Comparison of ENCODE assay signal across 19 cellular contexts in genomic region chr22:48753381-48753730, GRCh38.
DNase-seq lines count a peak whose midpoint lies in the region; ATAC-seq, FAIRE-seq and TF ChIP-seq lines count a peak whose summit lies in the region.
"Had no signal": no experiment of that assay in that cellular context is flagged by ENCODE, and none has a peak within 500 bp of the region (broad histone marks: within the 10 kb centered on the region; RNA-seq: fewer than 3 reads in every experiment).

No MANE protein-coding gene starts in this region.

- WGBS in HepG2 (ENCODE audit: low lambda C conversion rate), result 81% methylated on average over 3 of the region's 10 CpGs
- WGBS in right lobe of liver (ENCODE audit: insufficient coverage, low coverage, low lambda C conversion rate, missing lambda C conversion rate), result 71% methylated on average over 5 of the region's 10 CpGs
- WGBS in lung, 2 donors, result 92 to 94% methylated on average over 10 of the region's 10 CpGs
- 82 to 94% (median 89%) methylated on average over 10 of the region's 10 CpGs for WGBS in stomach, 5 donors

- TF ChIP-seq EP300 in HepG2 (IDR thresholded peaks at IDR 0.05; ENCODE audit: low read depth in 2 of 2, low read length in 2 of 2) (no peak), HepG2 (CRISPR knock-in tag; IDR thresholded peaks at IDR 0.05; ENCODE audit: borderline replicate concordance) (no peak), stomach (IDR thresholded peaks at IDR 0.05) (no peak)

- H3K9me3 Mint-ChIP-seq in T-helper 2 cell treated with Interferon-gamma antibody and Interleukin-4, amounts not matched to agents 5 μg/mL and 100 μg/mL, for 36 hours, result no peaks in the 10 kb centered on the region

- H3K27ac ChIP-seq in HepG2 (ENCODE audit: extremely low read length, insufficient read depth, low read length), result no peak overlapping the region
- no peak overlapping the region for H3K27ac ChIP-seq in right lobe of liver
- H3K27ac ChIP-seq in lung (ENCODE audit: low read depth in 1 of 2, low read length in 1 of 2), result no peak overlapping the region
- no peak overlapping the region for H3K27ac ChIP-seq in stomach
- H3K27ac ChIP-seq in SJCRH30, result no peak overlapping the region
- H3K27ac ChIP-seq: 22Rv1, C4-2B, Peyer's patch had no signal

- H3K27me3 Mint-ChIP-seq in T-helper 2 cell treated with Interferon-gamma antibody and Interleukin-4, amounts not matched to agents 5 μg/mL and 100 μg/mL, for 36 hours (ENCODE audit: low read depth), result no peaks in the 10 kb centered on the region

- in situ Hi-C loops in HepG2 (cut with HindIII; ENCODE audit: extremely low pct_ligation_motif_present, low pct_unique_long_range_greater_than_20kb), result no loop called here

- CTCF ChIA-PET in HepG2 (lab: Yijun Ruan, JAX; ENCODE audit: low intra/inter-chr PET ratio, low total read pairs), result no interaction called here

- no peak overlapping the region for H3K4me3 Mint-ChIP-seq in T-helper 2 cell treated with Interferon-gamma antibody and Interleukin-4, amounts not matched to agents 5 μg/mL and 100 μg/mL, for 36 hours

- peak; percentile 2 for DNase-seq in T-helper 2 cell treated with Interferon-gamma antibody and Interleukin-4, amounts not matched to agents 5 μg/mL and 100 μg/mL, for 36 hours (ENCODE audit: low spot score)
- DNase-seq in T-helper 2 cell (no peak), HepG2 (ENCODE audit: low spot score) (no peak), right lobe of liver (no peak), lung (ENCODE audit: low spot score) (peak; percentile 20), stomach (peak; percentile 5), SJCRH30 (no peak)
- DNase-seq: AML-193, KG1, NCI-H1436, NCI-H1930, NCI-H69 had no signal

- no peaks in the 10 kb centered on the region for H3K36me3 Mint-ChIP-seq in T-helper 2 cell treated with Interferon-gamma antibody and Interleukin-4, amounts not matched to agents 5 μg/mL and 100 μg/mL, for 36 hours (ENCODE audit: low read depth)

- no peak overlapping the region for H3K4me3 ChIP-seq in HepG2 (replicated peaks in 1 of 3; ENCODE audit: insufficient read depth in 1 of 3, low read depth in 2 of 3, low read length in 3 of 3)
- H3K4me3 ChIP-seq in right lobe of liver, result no peak overlapping the region
- no peak overlapping the region for H3K4me3 ChIP-seq in lung
- no peak overlapping the region for H3K4me3 ChIP-seq in stomach
- H3K4me3 ChIP-seq in SJCRH30, result no peak overlapping the region
- H3K4me3 ChIP-seq: Peyer's patch had no signal

- H3K9me3 ChIP-seq in HepG2 (ENCODE audit: low read length), result no peaks in the 10 kb centered on the region
- H3K9me3 ChIP-seq in right lobe of liver, result no peaks in the 10 kb centered on the region
- H3K9me3 ChIP-seq in lung (ENCODE audit: control insufficient read depth in 2 of 2, insufficient read depth in 1 of 2, low read length in 1 of 2), result no peaks in the 10 kb centered on the region
- H3K9me3 ChIP-seq in stomach, result no peaks in the 10 kb centered on the region
- H3K9me3 ChIP-seq in SJCRH30 (replicated peaks), result no peaks in the 10 kb centered on the region
- H3K9me3 ChIP-seq: Peyer's patch had no signal

- POLR2A ChIA-PET in HepG2 (lab: Yijun Ruan, JAX), result no interaction called here

- TF ChIP-seq CTCF in HepG2 (CRISPR knock-in tag; IDR thresholded peaks at IDR 0.05) (no peak), right lobe of liver (IDR thresholded peaks at IDR 0.05) (no peak), lung (IDR thresholded peaks at IDR 0.05; ENCODE audit: control extremely low read depth, extremely low read depth) (no peak), stomach (IDR thresholded peaks at IDR 0.05) (no peak)

- no peak for FAIRE-seq in HepG2 (lab: Jason Lieb, UNC)
- FAIRE-seq: D721Med, GM12891, H1 had no signal

- H3K36me3 ChIP-seq in HepG2 (replicated peaks in 1 of 2; ENCODE audit: control insufficient read depth in 1 of 2, insufficient read depth in 2 of 2, low read length in 2 of 2) (peaks cover 0 to 3% of the 10 kb centered on the region in 2 experiments; a peak in 2 of 5 replicates), right lobe of liver (no peaks in the 10 kb centered on the region), lung (ENCODE audit: control insufficient read depth in 2 of 2, insufficient read depth in 2 of 2, low read length in 2 of 2) (no peaks in the 10 kb centered on the region), stomach (no peaks in the 10 kb centered on the region), SJCRH30 (no peaks in the 10 kb centered on the region)
- H3K36me3 ChIP-seq: Peyer's patch had no signal

- TF ChIP-seq POLR2A in HepG2 (IDR thresholded peaks at IDR 0.05; ENCODE audit: insufficient read depth in 1 of 2, low read depth in 2 of 2, low read length in 2 of 2) (no peak), right lobe of liver (IDR thresholded peaks at IDR 0.05) (no peak), stomach (IDR thresholded peaks at IDR 0.05) (no peak)

- H3K27ac Mint-ChIP-seq in T-helper 2 cell treated with Interferon-gamma antibody and Interleukin-4, amounts not matched to agents 5 μg/mL and 100 μg/mL, for 36 hours, result no peak overlapping the region

- no TSS peak for BruUV-seq in HepG2 (replicated peaks; lab: Mats Ljungman, UMichigan)

- no peak for TF ChIP-seq RAD21 in HepG2 (CRISPR knock-in tag; IDR thresholded peaks at IDR 0.05)

- ATAC-seq in HepG2 (no peak; the same call in 2 of the 3 replicates), right lobe of liver (no peak), lung (ENCODE audit: insufficient read depth, low FRiP score) (no peak), HG03354 (IDR thresholded peaks at IDR 0.05; ENCODE audit: poor library complexity, severe bottlenecking, unreplicated experiment) (no peak)

- H3K4me2 ChIP-seq in HepG2 (ENCODE audit: low read depth, low read length), result no peak overlapping the region

- no peaks in the 10 kb centered on the region for H3K27me3 ChIP-seq in HepG2 (ENCODE audit: control insufficient read depth in 1 of 2, insufficient read depth in 2 of 2, low read length in 2 of 2)
- no peaks in the 10 kb centered on the region for H3K27me3 ChIP-seq in right lobe of liver
- H3K27me3 ChIP-seq in lung (ENCODE audit: control insufficient read depth, insufficient read depth), result no peaks in the 10 kb centered on the region
- peaks cover 0 to 23% (median 0%) of the 10 kb centered on the region in 3 donors for H3K27me3 ChIP-seq in stomach
- peaks cover 8% of the 10 kb centered on the region for H3K27me3 ChIP-seq in SJCRH30
- H3K27me3 ChIP-seq: Peyer's patch had no signal

- peaks cover 19% of the 10 kb centered on the region; the same call in 1 of the 2 replicates for H4K20me1 ChIP-seq in HepG2 (ENCODE audit: insufficient read depth, low read length)

- H3K9ac ChIP-seq in HepG2 (ENCODE audit: insufficient read depth, low read depth, low read length), result no peak overlapping the region

- no peak overlapping the region for H2AFZ ChIP-seq in HepG2 (ENCODE audit: low read length)

- H3K4me1 Mint-ChIP-seq in T-helper 2 cell treated with Interferon-gamma antibody and Interleukin-4, amounts not matched to agents 5 μg/mL and 100 μg/mL, for 36 hours (ENCODE audit: low read depth), result no peaks in the 10 kb centered on the region

- H3K79me2 ChIP-seq in HepG2 (ENCODE audit: insufficient read depth, low read length), result no peaks in the 10 kb centered on the region

- intact Hi-C loops in HepG2 (cut with micrococcal nuclease; ENCODE audit: unreplicated experiment) (no loop called here), right lobe of liver (cut with DNase I) (no loop called here), stomach (cut with DNase I; ENCODE audit: low total_unique reads) (no loop called here)

- no peaks in the 10 kb centered on the region for H3K4me1 ChIP-seq in HepG2 (ENCODE audit: insufficient read depth, low read length)
- H3K4me1 ChIP-seq in right lobe of liver, result no peaks in the 10 kb centered on the region
- no peaks in the 10 kb centered on the region for H3K4me1 ChIP-seq in lung (ENCODE audit: control insufficient read depth in 2 of 2, insufficient read depth in 2 of 2, low read length in 2 of 2)
- no peaks in the 10 kb centered on the region for H3K4me1 ChIP-seq in stomach
- no peaks in the 10 kb centered on the region for H3K4me1 ChIP-seq in SJCRH30
- H3K4me1 ChIP-seq: Peyer's patch had no signal

TF ChIP-seq in HepG2, 621 proteins besides CTCF, POLR2A, EP300 and RAD21:
- TF ChIP-seq AGO2 (optimal IDR thresholded peaks at IDR 0.05; ENCODE audit: low read depth, low read length) (peak; percentile 32), NRL (CRISPR knock-in tag; IDR thresholded peaks at IDR 0.05; ENCODE audit: borderline replicate concordance) (0 out of 2 replicates have a peak, but pooled peaks have one; percentile 23), ZBTB33 (CRISPR knock-in tag; IDR thresholded peaks at IDR 0.05) (no peak)

Comparison
In these comparisons a context has a peak if more than half of its experiments do, and no peak if none do; other contexts are left out.
1. DNase-seq: peak in T-helper 2 cell treated with Interferon-gamma antibody and Interleukin-4, amounts not matched to agents 5 μg/mL and 100 μg/mL, for 36 hours (single experiment), lung (single experiment) and stomach (single experiment); none in T-helper 2 cell (0 of 5), HepG2 (single experiment), right lobe of liver (0 of 3) and SJCRH30 (0 of 2).